In genomic region chr16:9092282-9092962, GRCh38 we compare ENCODE assay signal across 1 cellular context.
TF ChIP-seq lines count a peak whose summit lies in the region.

No MANE protein-coding gene starts in this region.

TF ChIP-seq in HepG2, 621 proteins besides CTCF, POLR2A, EP300 and RAD21 (continued from another document and continues in another):
- TF ChIP-seq POLR2AphosphoS5 (IDR thresholded peaks at IDR 0.05; ENCODE audit: low read depth, low read length) (peak; percentile 25; the same call in 1 of the 2 replicates), ARNT2 (CRISPR knock-in tag; IDR thresholded peaks at IDR 0.05; ENCODE audit: low read depth) (peak; percentile 56), ZNF570 (CRISPR knock-in tag; IDR thresholded peaks at IDR 0.05; ENCODE audit: borderline replicate concordance) (0 out of 2 replicates have a peak, but pooled peaks have one; percentile 0), MAFF (IDR thresholded peaks at IDR 0.05; ENCODE audit: low read depth, low read length) (no peak), ZNF281 (CRISPR knock-in tag; IDR thresholded peaks at IDR 0.05; ENCODE audit: borderline replicate concordance) (0 out of 2 replicates have a peak, but pooled peaks have one; percentile 49), ZBTB49 (CRISPR knock-in tag; IDR thresholded peaks at IDR 0.05; ENCODE audit: borderline replicate concordance) (no peak), SNAI1 (CRISPR knock-in tag; IDR thresholded peaks at IDR 0.05; ENCODE audit: borderline replicate concordance) (peak; percentile 68; the same call in 1 of the 2 replicates), NONO (IDR thresholded peaks at IDR 0.05) (no peak), NONO (CRISPR knock-in tag; conservative IDR thresholded peaks at IDR 0.05) (0 out of 2 replicates have a peak, but pooled peaks have one; percentile 69), NFKB2 (CRISPR knock-in tag; IDR thresholded peaks at IDR 0.05; ENCODE audit: borderline replicate concordance) (peak; percentile 66; the same call in 1 of the 2 replicates), TMF1 (CRISPR knock-in tag; IDR thresholded peaks at IDR 0.05; ENCODE audit: low read depth) (no peak), NFYB (CRISPR knock-in tag; IDR thresholded peaks at IDR 0.05) (no peak), ZSCAN30 (CRISPR knock-in tag; IDR thresholded peaks at IDR 0.05) (peak; percentile 75; the same call in 1 of the 2 replicates), MEIS1 (CRISPR knock-in tag; IDR thresholded peaks at IDR 0.05; ENCODE audit: borderline replicate concordance) (0 out of 2 replicates have a peak, but pooled peaks have one; percentile 54), PHB2 (IDR thresholded peaks at IDR 0.05; ENCODE audit: partially characterized antibody) (no peak), PHF21A (CRISPR knock-in tag; IDR thresholded peaks at IDR 0.05) (no peak), ZGPAT (CRISPR knock-in tag; IDR thresholded peaks at IDR 0.05) (peak; percentile 57; the same call in 1 of the 2 replicates), GABPB1 (CRISPR knock-in tag; IDR thresholded peaks at IDR 0.05) (peak; percentile 63), ZBTB7B (CRISPR knock-in tag; IDR thresholded peaks at IDR 0.05) (peak; percentile 88; the same call in 1 of the 2 replicates), TERF1 (CRISPR knock-in tag; IDR thresholded peaks at IDR 0.05) (0 out of 2 replicates have a peak, but pooled peaks have one; percentile 12), ZNF569 (CRISPR knock-in tag; IDR thresholded peaks at IDR 0.05; ENCODE audit: borderline replicate concordance) (no peak), ZNF30 (CRISPR knock-in tag; IDR thresholded peaks at IDR 0.05) (no peak), SATB2 (CRISPR knock-in tag; IDR thresholded peaks at IDR 0.05) (no peak), ATF4 (CRISPR knock-in tag; IDR thresholded peaks at IDR 0.05) (0 out of 4 replicates have a peak, but pooled peaks of 1 of the 2 experiments have one; percentile 5), ZSCAN12 (CRISPR knock-in tag; IDR thresholded peaks at IDR 0.05) (no peak), ZNF121 (CRISPR knock-in tag; IDR thresholded peaks at IDR 0.05) (peak; percentile 56; the same call in 1 of the 2 replicates), ZNF580 (CRISPR knock-in tag; IDR thresholded peaks at IDR 0.05; ENCODE audit: borderline replicate concordance, low read depth) (peak; percentile 23; the same call in 1 of the 2 replicates), ZNF230 (CRISPR knock-in tag; IDR thresholded peaks at IDR 0.05) (0 out of 2 replicates have a peak, but pooled peaks have one; percentile 64), THAP9 (CRISPR knock-in tag; IDR thresholded peaks at IDR 0.05; ENCODE audit: borderline replicate concordance) (peak; percentile 54; the same call in 1 of the 2 replicates), TFE3 (CRISPR knock-in tag; IDR thresholded peaks at IDR 0.05) (0 out of 2 replicates have a peak, but pooled peaks have one; percentile 6), ZNF276 (CRISPR knock-in tag; IDR thresholded peaks at IDR 0.05; ENCODE audit: low read depth) (peak; percentile 44; the same call in 1 of the 2 replicates), RFXANK (CRISPR knock-in tag; IDR thresholded peaks at IDR 0.05) (0 out of 2 replicates have a peak, but pooled peaks have one; percentile 31), ZBTB4 (CRISPR knock-in tag; IDR thresholded peaks at IDR 0.05; ENCODE audit: borderline replicate concordance) (0 out of 2 replicates have a peak, but pooled peaks have one; percentile 13), ZFP41 (CRISPR knock-in tag; IDR thresholded peaks at IDR 0.05; ENCODE audit: borderline replicate concordance) (peak; percentile 22; the same call in 1 of the 2 replicates), ZNF18 (CRISPR knock-in tag; IDR thresholded peaks at IDR 0.05; ENCODE audit: insufficient replicate concordance) (peak; percentile 42)
